In genomic region chr6:32602403-32602802, GRCh38 we compare ENCODE assay signal across 20 cellular contexts. TPM values are rescaled to one million over a fixed set of nuclear protein-coding genes. Genes with fewer than 3 reads are reported as not detected.
DNase-seq lines count a peak whose midpoint lies in the region; ATAC-seq and TF ChIP-seq lines count a peak whose summit lies in the region.
"Had no signal": no experiment of that assay in that cellular context is flagged by ENCODE, and none has a peak within 500 bp of the region (broad histone marks: within the 10 kb centered on the region; RNA-seq: fewer than 3 reads in every experiment).

No MANE protein-coding gene starts in this region.

- in situ Hi-C loops in mammary epithelial cell (cut with MboI; ENCODE audit: low sequenced_read_pairs in 2 of 2) = no loop called here

- no peaks in the 10 kb centered on the region for H4K20me1 ChIP-seq in SU-DHL-6 (ENCODE audit: low read depth, low read length)
- H4K20me1 ChIP-seq in mammary epithelial cell (ENCODE audit: insufficient read depth, low read length) = no peaks in the 10 kb centered on the region
- H4K20me1 ChIP-seq: BLaER1 had no signal

- no peaks in the 10 kb centered on the region for H3K4me1 ChIP-seq in mammary epithelial cell (ENCODE audit: insufficient read depth, low read length)
- H3K4me1 ChIP-seq: Caco-2, HAP-1 had no signal

- H3K27ac Mint-ChIP-seq in activated CD4-positive, alpha-beta T cell treated with anti-CD3 and anti-CD28 coated beads, Interleukin-2, amount 10 ng/mL, durations not matched to agents 24 days and 14 days = peak overlapping the region; percentile 28
- H3K27ac Mint-ChIP-seq in CD14-positive monocyte (peak overlapping the region in 6 of 7 donors; percentile 92 to 98 (median 96)), natural killer cell (peak overlapping the region; percentile 53 to 61)

- H3K36me3 ChIP-seq in SU-DHL-6 (ENCODE audit: low read length) = no peaks in the 10 kb centered on the region
- no peaks in the 10 kb centered on the region for H3K36me3 ChIP-seq in mammary epithelial cell (ENCODE audit: insufficient read depth, low read length)
- H3K36me3 ChIP-seq: BLaER1, HAP-1 had no signal

- no peaks in the 10 kb centered on the region for H3K79me2 ChIP-seq in SU-DHL-6 (ENCODE audit: insufficient read depth, low read length)
- no peaks in the 10 kb centered on the region for H3K79me2 ChIP-seq in mammary epithelial cell (ENCODE audit: insufficient read depth, low read length)

- no peak overlapping the region for H3K4me3 Mint-ChIP-seq in activated CD4-positive, alpha-beta T cell treated with anti-CD3 and anti-CD28 coated beads, Interleukin-2, amount 10 ng/mL, durations not matched to agents 24 days and 14 days
- H3K4me3 Mint-ChIP-seq in CD14-positive monocyte (no peak overlapping the region), natural killer cell (peak overlapping the region; percentile 18)

- H3K9me3 Mint-ChIP-seq in activated CD4-positive, alpha-beta T cell treated with anti-CD3 and anti-CD28 coated beads, Interleukin-2, amount 10 ng/mL, durations not matched to agents 24 days and 14 days = peaks cover 25% of the 10 kb centered on the region
- H3K9me3 Mint-ChIP-seq in CD14-positive monocyte (peaks cover 0 to 9% (median 3%) of the 10 kb centered on the region in 7 donors), natural killer cell (no peaks in the 10 kb centered on the region)

- H3K27me3 Mint-ChIP-seq in activated CD4-positive, alpha-beta T cell treated with anti-CD3 and anti-CD28 coated beads, Interleukin-2, amount 10 ng/mL, durations not matched to agents 24 days and 14 days = peaks cover 8% of the 10 kb centered on the region
- H3K27me3 Mint-ChIP-seq in CD14-positive monocyte (ENCODE audit: low read depth in 3 of 3) (peaks cover 0 to 5% (median 0%) of the 10 kb centered on the region in 3 donors), natural killer cell (ENCODE audit: low read depth in 2 of 2) (peaks cover 5 to 9% of the 10 kb centered on the region in 2 donors)

- H3F3A ChIP-seq in SU-DHL-6 (ENCODE audit: insufficient read depth) = peaks cover 6% of the 10 kb centered on the region

- H3K9me3 ChIP-seq in SU-DHL-6 (ENCODE audit: insufficient read depth, low read length) = no peaks in the 10 kb centered on the region
- no peaks in the 10 kb centered on the region for H3K9me3 ChIP-seq in mammary epithelial cell (replicated peaks; ENCODE audit: insufficient read depth, low read length)
- H3K9me3 ChIP-seq: BLaER1, Caco-2, HAP-1 had no signal

- H3K36me3 Mint-ChIP-seq in activated CD4-positive, alpha-beta T cell treated with anti-CD3 and anti-CD28 coated beads, Interleukin-2, amount 10 ng/mL, durations not matched to agents 24 days and 14 days (ENCODE audit: low read depth) = no peaks in the 10 kb centered on the region
- H3K36me3 Mint-ChIP-seq in CD14-positive monocyte (peaks cover 4% of the 10 kb centered on the region in 2 donors), natural killer cell (no peaks in the 10 kb centered on the region)

- H2AFZ ChIP-seq in SU-DHL-6 (ENCODE audit: low read depth, low read length, severe bottlenecking) (peak overlapping the region; percentile 6), mammary epithelial cell (ENCODE audit: low read depth, low read length) (no peak overlapping the region)

- no peak for DNase-seq in activated CD4-positive, alpha-beta T cell treated with anti-CD3 and anti-CD28 coated beads, Interleukin-2, amount 10 ng/mL, durations not matched to agents 24 days and 14 days
- DNase-seq in activated CD4-positive, alpha-beta T cell treated with anti-CD3 and anti-CD28 coated beads for 1 hour = no peak
- no peak for DNase-seq in CD14-positive monocyte (ENCODE audit: low spot score)
- DNase-seq in natural killer cell = no peak
- no peak for DNase-seq in mammary epithelial cell
- DNase-seq: Caco-2; EL; NCI-H1930; NCI-H446; NCI-H69; NK-92 treated with Interleukin-12 subunit alpha and Interleukin-12 subunit beta, amount 100 ng/mL, for 24 hours; PC-3 had no signal

- TF ChIP-seq CTCF in CD14-positive monocyte (IDR thresholded peaks at IDR 0.05) = no peak
- no peak for TF ChIP-seq CTCF in SU-DHL-6 (IDR thresholded peaks at IDR 0.05; ENCODE audit: insufficient read depth, low read length, poor library complexity, severe bottlenecking)
- TF ChIP-seq CTCF in natural killer cell (IDR thresholded peaks at IDR 0.05) = no peak
- no peak for TF ChIP-seq CTCF in mammary epithelial cell (conservative IDR thresholded peaks at IDR 0.05 in 1 of 2, IDR thresholded peaks at IDR 0.05 in 1 of 2; ENCODE audit: extremely low read depth in 1 of 2, insufficient read depth in 1 of 2, low read depth in 1 of 2, low read length in 2 of 2)

- no peaks in the 10 kb centered on the region for H3K9me2 ChIP-seq in SU-DHL-6 (replicated peaks; ENCODE audit: insufficient read depth, low read length)

- dilution Hi-C loops in mammary epithelial cell (cut with HindIII; ENCODE audit: low sequenced_read_pairs) = no loop called here

- CTCF ChIA-PET in mammary epithelial cell (lab: Charles Lee; ENCODE audit: low non-redundant PET) = no interaction called here

- 57% methylated on average over 3 of the region's 3 CpGs for WGBS in mammary epithelial cell (ENCODE audit: low coverage, missing lambda C conversion rate)

- H3K4me2 ChIP-seq in SU-DHL-6 (ENCODE audit: low read depth, low read length, poor library complexity, severe bottlenecking) = no peak overlapping the region
- H3K4me2 ChIP-seq in mammary epithelial cell (ENCODE audit: insufficient read depth, low read depth, low read length) = no peak overlapping the region

- no peak for ATAC-seq in natural killer cell
- no peak for ATAC-seq in HG03175 (IDR thresholded peaks at IDR 0.05; ENCODE audit: unreplicated experiment)
- ATAC-seq in HG02981 (IDR thresholded peaks at IDR 0.05; ENCODE audit: unreplicated experiment) = no peak
- ATAC-seq: PC-3 had no signal

- intact Hi-C loops in activated CD4-positive, alpha-beta T cell treated with anti-CD3 and anti-CD28 coated beads, Interleukin-2, amount 10 ng/mL, durations not matched to agents 24 days and 14 days (cut with micrococcal nuclease) = loop anchor here (10.0 kb wide), 1 partner anchor 62 kb away; the partner anchor contains the start of gene HLA-DQB1
- intact Hi-C loops in CD14-positive monocyte (cut with micrococcal nuclease) (no loop called here), natural killer cell (cut with micrococcal nuclease) (no loop called here), mammary epithelial cell (cut with micrococcal nuclease) (no loop called here)

- no TSS peak for BruUV-seq in mammary epithelial cell (replicated peaks; lab: Mats Ljungman, UMichigan)

- H3K4me1 Mint-ChIP-seq in activated CD4-positive, alpha-beta T cell treated with anti-CD3 and anti-CD28 coated beads, Interleukin-2, amount 10 ng/mL, durations not matched to agents 24 days and 14 days = peaks cover 22% of the 10 kb centered on the region
- H3K4me1 Mint-ChIP-seq in CD14-positive monocyte (peaks cover 46% of the 10 kb centered on the region), natural killer cell (peaks cover 12 to 13% of the 10 kb centered on the region in 2 donors)

- peak overlapping the region; percentile 73; the same call in 1 of the 2 replicates for H3K27ac ChIP-seq in SU-DHL-6 (ENCODE audit: low read depth, low read length)
- no peak overlapping the region for H3K27ac ChIP-seq in mammary epithelial cell (ENCODE audit: insufficient read depth, low read depth, low read length)
- H3K27ac ChIP-seq: HL-60, RWPE1 had no signal

- H3K9ac ChIP-seq in SU-DHL-6 (ENCODE audit: low read length) (no peak overlapping the region), mammary epithelial cell (ENCODE audit: insufficient read depth, low read length) (no peak overlapping the region)
- H3K9ac ChIP-seq: BLaER1 had no signal

- no peak overlapping the region for H3K4me3 ChIP-seq in SU-DHL-6 (ENCODE audit: insufficient read depth, low read length, poor library complexity, severe bottlenecking)
- no peak overlapping the region for H3K4me3 ChIP-seq in mammary epithelial cell (replicated peaks in 1 of 3; ENCODE audit: insufficient read depth in 1 of 3, low read depth in 2 of 3, low read length in 3 of 3)
- H3K4me3 ChIP-seq: BLaER1, HAP-1 had no signal

- H3K27me3 ChIP-seq in SU-DHL-6 (ENCODE audit: low read length) (no peaks in the 10 kb centered on the region), mammary epithelial cell (ENCODE audit: insufficient read depth, low read length) (no peaks in the 10 kb centered on the region)
- H3K27me3 ChIP-seq: BLaER1 had no signal

RNA-seq across cellular contexts. Expression of gene HLA-DRB1, which starts 12.8 kb away (rescaled TPM):
- 14.2 and 15.0 TPM in 2 replicates for total RNA-seq in activated CD4-positive, alpha-beta T cell treated with anti-CD3 and anti-CD28 coated beads, Interleukin-2, amount 10 ng/mL, durations not matched to agents 24 days and 14 days
- 1,000 to 10,000 TPM; 2,645 to 2,792 TPM for polyA plus RNA-seq in CD14-positive monocyte
- 100 to 1,000 TPM in 1 of 3 donors, 10 to 100 TPM in 2; 42.8 to 123 (median 53.9) TPM for total RNA-seq in natural killer cell
- under 1 TPM; 0.24 to 0.83 TPM for total RNA-seq in mammary epithelial cell
- polyA plus RNA-seq in mammary epithelial cell = 0.37 TPM
- polyA minus RNA-seq in mammary epithelial cell = not detected
- total RNA-seq: Caco-2, PC-3 had no signal

RNA-seq across cellular contexts. Expression of gene HLA-DQA1, which starts 34.8 kb away (rescaled TPM):
- 3.6 and 4.0 TPM in 2 replicates for total RNA-seq in activated CD4-positive, alpha-beta T cell treated with anti-CD3 and anti-CD28 coated beads, Interleukin-2, amount 10 ng/mL, durations not matched to agents 24 days and 14 days
- polyA plus RNA-seq in CD14-positive monocyte = 100 to 1,000 TPM in 1 of 2 donors, 10 to 100 TPM in 1; 98.1 to 191 TPM
- 10 to 100 TPM in 2 of 3 donors, 1 to 10 TPM in 1; 7.0 to 46.7 (median 39.9) TPM for total RNA-seq in natural killer cell
- total RNA-seq in mammary epithelial cell = not detected
- not detected for polyA plus RNA-seq in mammary epithelial cell
- polyA minus RNA-seq in mammary epithelial cell = not detected
- total RNA-seq: A172, Caco-2, PC-3 had no signal

Comparison
In these comparisons a context has a peak if more than half of its experiments do, and no peak if none do; other contexts are left out.
1. H3K27ac Mint-ChIP-seq: peak in every context shown above with its lines; median percentile 96 in CD14-positive monocyte; 57 in natural killer cell; 28 in activated CD4-positive, alpha-beta T cell treated with anti-CD3 and anti-CD28 coated beads, Interleukin-2, amount 10 ng/mL, durations not matched to agents 24 days and 14 days.